8 cellular contexts compared by ENCODE assay signal in genomic region chr16:80580109-80580832, GRCh38. TPM values are rescaled to one million over a fixed set of nuclear protein-coding genes. Genes with fewer than 3 reads are reported as not detected.
DNase-seq lines count a peak whose midpoint lies in the region; ATAC-seq and TF ChIP-seq lines count a peak whose summit lies in the region.

No MANE protein-coding gene starts in this region.

- H3K4me3 Mint-ChIP-seq in stimulated activated naive CD8-positive, alpha-beta T cell treated with anti-CD3 and anti-CD28 coated beads, Interleukin-15, Interleukin-2, amounts not matched to agents 100 ng/mL and 50 ng/mL, for 24 hours, result peak overlapping the region; percentile 76

- peaks cover 52% of the 10 kb centered on the region for H3K4me1 Mint-ChIP-seq in stimulated activated naive CD8-positive, alpha-beta T cell treated with anti-CD3 and anti-CD28 coated beads, Interleukin-15, Interleukin-2, amounts not matched to agents 100 ng/mL and 50 ng/mL, for 24 hours (ENCODE audit: low read depth)

- no peak overlapping the region for H3K4me3 ChIP-seq in fibroblast of mammary gland (ENCODE audit: control insufficient read depth, low read depth, low read length)

- peak; percentile 41 for TF ChIP-seq POLR2A in GM18505 (IDR thresholded peaks at IDR 0.05; ENCODE audit: borderline replicate concordance, extremely low read depth, insufficient read depth, insufficient read length)

- no peaks in the 10 kb centered on the region for H3K36me3 Mint-ChIP-seq in stimulated activated naive CD8-positive, alpha-beta T cell treated with anti-CD3 and anti-CD28 coated beads, Interleukin-15, Interleukin-2, amounts not matched to agents 100 ng/mL and 50 ng/mL, for 24 hours (ENCODE audit: low read depth)

- ATAC-seq in GM18505 (IDR thresholded peaks at IDR 0.05; ENCODE audit: unreplicated experiment) (peak; percentile 85), HG02852 (IDR thresholded peaks at IDR 0.05; ENCODE audit: unreplicated experiment) (peak; percentile 86)

- peaks cover 4% of the 10 kb centered on the region for H3K27me3 Mint-ChIP-seq in stimulated activated naive CD8-positive, alpha-beta T cell treated with anti-CD3 and anti-CD28 coated beads, Interleukin-15, Interleukin-2, amounts not matched to agents 100 ng/mL and 50 ng/mL, for 24 hours

- TF ChIP-seq CTCF in fibroblast of mammary gland (conservative IDR thresholded peaks at IDR 0.05; ENCODE audit: control insufficient read depth, insufficient read depth, low read depth, low read length), result no peak

- H3K27ac Mint-ChIP-seq in stimulated activated naive CD8-positive, alpha-beta T cell treated with anti-CD3 and anti-CD28 coated beads, Interleukin-15, Interleukin-2, amounts not matched to agents 100 ng/mL and 50 ng/mL, for 24 hours, result peak overlapping the region; percentile 95

- DNase-seq in activated CD4-positive, CD25-positive, alpha-beta regulatory T cell treated with anti-CD3 and anti-CD28 coated beads, Interleukin-2, amount 50 U/mL, for 72 hours, result peak; percentile 59
- peak; percentile 60 for DNase-seq in fibroblast of mammary gland (ENCODE audit: low read depth)
- DNase-seq in G401 (ENCODE audit: low spot score), result no peak
- no peak for DNase-seq in OCI-M2 (lab: John Stamatoyannopoulos, UW; ENCODE audit: unreplicated experiment)
- no peak for DNase-seq in NCI-H1417 treated with DMSO at 0.1 percent for 48 hours (lab: John Stamatoyannopoulos, UW)

- in situ Hi-C loops in G401 (cut with HindIII; ENCODE audit: low sequenced_read_pairs), result no loop called here

- peaks cover 3% of the 10 kb centered on the region for H3K9me3 Mint-ChIP-seq in stimulated activated naive CD8-positive, alpha-beta T cell treated with anti-CD3 and anti-CD28 coated beads, Interleukin-15, Interleukin-2, amounts not matched to agents 100 ng/mL and 50 ng/mL, for 24 hours

RNA-seq across cellular contexts. Expression of gene DYNLRB2, which starts 39.5 kb away (rescaled TPM):
- total RNA-seq in G401 (2014; rRNA removed; shearing (Covaris generic)), result not detected in 2 replicates

Comparison
In these comparisons a context has a peak if more than half of its experiments do, and no peak if none do; other contexts are left out.
1. DNase-seq: peak in activated CD4-positive, CD25-positive, alpha-beta regulatory T cell treated with anti-CD3 and anti-CD28 coated beads, Interleukin-2, amount 50 U/mL, for 72 hours (single experiment) and fibroblast of mammary gland (single experiment); none in G401 (single experiment), OCI-M2 (single experiment) and NCI-H1417 treated with DMSO at 0.1 percent for 48 hours (single experiment).